ENCODE assay signal across 23 cellular contexts in the genomic region with DNA sequence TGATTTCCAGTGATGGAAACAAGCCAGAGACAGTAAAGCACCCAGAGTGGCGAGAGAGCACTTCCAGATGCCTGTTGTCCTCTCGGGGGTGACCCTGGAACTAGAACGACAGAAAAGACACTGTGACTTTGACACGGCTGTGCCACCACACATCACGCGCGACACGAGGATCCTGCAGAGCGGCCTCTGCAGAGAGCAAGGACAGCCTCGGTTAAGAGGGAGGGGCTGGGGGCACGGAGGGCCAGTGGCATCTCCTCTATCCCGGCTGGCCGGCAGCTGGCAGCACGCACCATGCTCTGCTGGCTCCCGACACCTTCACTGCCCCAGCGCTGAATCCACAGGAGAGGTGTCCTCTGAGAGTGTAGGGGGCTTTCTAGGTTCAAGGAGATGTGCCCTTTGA. TPM values are rescaled to one million over a fixed set of nuclear protein-coding genes. Genes with fewer than 3 reads are reported as not detected.
DNase-seq lines count a peak whose midpoint lies in the region; ATAC-seq and TF ChIP-seq lines count a peak whose summit lies in the region.
"Had no signal": no experiment of that assay in that cellular context is flagged by ENCODE, and none has a peak within 500 bp of the region (broad histone marks: within the 10 kb centered on the region; RNA-seq: fewer than 3 reads in every experiment).

No MANE protein-coding gene starts in this region.

- H3K36me3 Mint-ChIP-seq in endothelial cell (ENCODE audit: low read depth, unreplicated experiment): peaks cover 28% of the 10 kb centered on the region

- H3K27ac ChIP-seq in right atrium auricular region (peak overlapping the region in 1 of 2 donors; percentile 5), right cardiac atrium (ENCODE audit: low read length) (no peak overlapping the region), thyroid gland (no peak overlapping the region)
- H3K27ac ChIP-seq: GM23248 had no signal

- H3K9me3 ChIP-seq in right atrium auricular region (no peaks in the 10 kb centered on the region), right cardiac atrium (ENCODE audit: control insufficient read depth, low read length) (no peaks in the 10 kb centered on the region), thyroid gland (no peaks in the 10 kb centered on the region), HAP-1 (no peaks in the 10 kb centered on the region)
- H3K9me3 ChIP-seq: MG63 had no signal

- no peak overlapping the region for H3K4me3 ChIP-seq in right atrium auricular region
- H3K4me3 ChIP-seq in right cardiac atrium (ENCODE audit: low read length): no peak overlapping the region
- no peak overlapping the region for H3K4me3 ChIP-seq in thyroid gland (replicated peaks in 1 of 3)
- H3K4me3 ChIP-seq in HAP-1: no peak overlapping the region
- H3K4me3 ChIP-seq: GM23248, MG63 had no signal

- in situ Hi-C loops in HAP-1 (cut with MboI; ENCODE audit: low sequenced_read_pairs): no loop called here

- 61% methylated on average over 16 of the region's 16 CpGs for WGBS in right cardiac atrium
- 83 to 88% methylated on average over 14 to 15 of the region's 16 CpGs for WGBS in thyroid gland, 2 donors

- no peak overlapping the region for H3K27ac Mint-ChIP-seq in endothelial cell (ENCODE audit: unreplicated experiment)

- H3K27me3 ChIP-seq in right atrium auricular region (no peaks in the 10 kb centered on the region), right cardiac atrium (ENCODE audit: control insufficient read depth, insufficient read depth) (no peaks in the 10 kb centered on the region), thyroid gland (no peaks in the 10 kb centered on the region), HAP-1 (ENCODE audit: low read depth) (no peaks in the 10 kb centered on the region)
- H3K27me3 ChIP-seq: MG63 had no signal

- H3K4me1 ChIP-seq in right atrium auricular region: no peaks in the 10 kb centered on the region
- no peaks in the 10 kb centered on the region for H3K4me1 ChIP-seq in right cardiac atrium (ENCODE audit: control insufficient read depth, insufficient read depth, low read length)
- H3K4me1 ChIP-seq in thyroid gland: peaks cover 4% of the 10 kb centered on the region in 2 donors
- H3K4me1 ChIP-seq in HAP-1: no peaks in the 10 kb centered on the region

- intact Hi-C loops in Right ventricle myocardium superior (cut with DNase I) (no loop called here), right cardiac atrium (cut with DNase I) (no loop called here), thyroid gland (cut with DNase I) (no loop called here)

- no peaks in the 10 kb centered on the region for H3K9me3 Mint-ChIP-seq in endothelial cell (ENCODE audit: unreplicated experiment)

- H3K27me3 Mint-ChIP-seq in endothelial cell (ENCODE audit: unreplicated experiment): peaks cover 8% of the 10 kb centered on the region

- H3K36me3 ChIP-seq in right atrium auricular region (peaks cover 36% of the 10 kb centered on the region), thyroid gland (peaks cover 24 to 32% of the 10 kb centered on the region in 2 donors), HAP-1 (replicated peaks) (peaks cover 33% of the 10 kb centered on the region)

- no peak for TF ChIP-seq POLR2A in thyroid gland (IDR thresholded peaks at IDR 0.05)

- peak overlapping the region; percentile 15 for H3K4me3 Mint-ChIP-seq in endothelial cell (ENCODE audit: unreplicated experiment)

- peak in 1 of 2 donors; percentile 12 for TF ChIP-seq CTCF in right atrium auricular region (IDR thresholded peaks at IDR 0.05)
- TF ChIP-seq CTCF in endothelial cell (IDR thresholded peaks at IDR 0.05; ENCODE audit: unreplicated experiment): no peak
- TF ChIP-seq CTCF in GM20000 (IDR thresholded peaks at IDR 0.05; ENCODE audit: extremely low read depth, missing control alignments): no peak
- TF ChIP-seq CTCF in thyroid gland (IDR thresholded peaks at IDR 0.05): no peak

- peak; percentile 51 for ATAC-seq in Right ventricle myocardium superior (ENCODE audit: poor library complexity)
- ATAC-seq in right cardiac atrium: peak in 1 of 2 donors; percentile 26
- ATAC-seq: HCT116, PC-3 had no signal

- DNase-seq in Right ventricle myocardium superior: peak; percentile 49
- DNase-seq in right atrium auricular region (ENCODE audit: low spot score): no peak
- DNase-seq in endothelial cell (ENCODE audit: low spot score): no peak
- DNase-seq in right cardiac atrium: peak in 2 of 3 donors; percentile 54 to 65
- DNase-seq in GM20000 (ENCODE audit: low spot score): no peak
- no peak for DNase-seq in thyroid gland
- DNase-seq in HAP-1 (ENCODE audit: low spot score in 2 of 2): no peak
- DNase-seq: Calu3, DMS153, DND-41, GM23248, KG1, MG63, NCI-H1105 treated with DMSO at 0.1 percent for 48 hours, NCI-H146, NCI-H1930, NCI-H2107, NCI-H446, NCI-H524 treated with DMSO at 0.1 percent for 48 hours, NCI-H774, PC-3, SHP77 had no signal

- peaks cover 9% of the 10 kb centered on the region for H3K4me1 Mint-ChIP-seq in endothelial cell (ENCODE audit: unreplicated experiment)

RNA-seq across cellular contexts. Expression of a gene that starts 42.3 kb away (rescaled TPM):
- total RNA-seq in Right ventricle myocardium superior (58.8 TPM), right atrium auricular region (10 to 100 TPM; 25.4 to 36.1 TPM), endothelial cell (ENCODE audit: unreplicated experiment) (109 TPM), right cardiac atrium (10 to 100 TPM; 50.3 to 77.7 (median 71.0) TPM), thyroid gland (10 to 100 TPM; 70.3 to 93.5 (median 82.2) TPM)
- 48.3 TPM for polyA plus RNA-seq in right cardiac atrium

RNA-seq across cellular contexts. Expression of a gene that starts 42.4 kb away (rescaled TPM):
- total RNA-seq in Right ventricle myocardium superior (15.1 TPM), right atrium auricular region (10 to 100 TPM; 13.7 to 14.4 TPM), endothelial cell (ENCODE audit: unreplicated experiment) (25.9 TPM), right cardiac atrium (10 to 100 TPM; 12.1 to 14.7 (median 13.8) TPM), thyroid gland (10 to 100 TPM; 33.1 to 60.0 (median 46.1) TPM)
- 16.7 TPM for polyA plus RNA-seq in right cardiac atrium

RNA-seq across cellular contexts. Expression of a gene that starts 50.0 kb away (rescaled TPM):
- total RNA-seq in Right ventricle myocardium superior (9.9 TPM), right atrium auricular region (10 to 100 TPM; 13.6 to 39.8 TPM), endothelial cell (ENCODE audit: unreplicated experiment) (222 TPM), right cardiac atrium (10 to 100 TPM; 10.2 to 14.9 (median 12.4) TPM), thyroid gland (100 to 1,000 TPM in 1 of 4 donors, 10 to 100 TPM in 3; 55.6 to 169 (median 63.4) TPM)
- polyA plus RNA-seq in right cardiac atrium: 26.5 TPM

Comparison
In these comparisons a context has a peak if more than half of its experiments do, and no peak if none do; other contexts are left out.
1. DNase-seq: peak in Right ventricle myocardium superior (single experiment) and right cardiac atrium (2 of 3); none in right atrium auricular region (single experiment), endothelial cell (single experiment), GM20000 (single experiment), thyroid gland (0 of 2) and HAP-1 (0 of 2).